In the genomic region with DNA sequence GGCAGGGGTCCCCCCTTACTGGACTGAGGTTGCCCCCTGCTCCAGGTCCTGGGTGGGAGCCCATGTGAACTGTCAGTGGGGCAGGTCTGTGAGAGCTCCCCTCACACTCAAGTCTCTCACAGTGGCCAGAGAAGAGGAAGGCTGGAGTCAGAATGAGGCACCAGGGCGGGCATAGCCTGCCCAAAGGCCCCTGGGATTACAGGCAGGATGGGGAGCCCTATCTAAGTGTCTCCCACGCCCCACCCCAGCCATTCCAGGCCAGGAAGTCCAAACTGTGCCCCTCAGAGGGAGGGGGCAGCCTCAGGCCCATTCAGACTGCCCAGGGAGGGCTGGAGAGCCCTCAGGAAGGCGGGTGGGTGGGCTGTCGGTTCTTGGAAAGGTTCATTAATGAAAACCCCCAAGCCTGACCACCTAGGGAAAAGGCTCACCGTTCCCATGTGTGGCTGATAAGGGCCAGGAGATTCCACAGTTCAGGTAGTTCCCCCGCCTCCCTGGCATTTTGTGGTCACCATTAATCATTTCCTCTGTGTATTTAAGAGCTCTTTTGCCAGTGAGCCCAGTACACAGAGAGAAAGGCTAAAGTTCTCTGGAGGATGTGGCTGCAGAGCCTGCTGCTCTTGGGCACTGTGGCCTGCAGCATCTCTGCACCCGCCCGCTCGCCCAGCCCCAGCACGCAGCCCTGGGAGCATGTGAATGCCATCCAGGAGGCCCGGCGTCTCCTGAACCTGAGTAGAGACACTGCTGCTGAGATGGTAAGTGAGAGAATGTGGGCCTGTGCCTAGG, we compare ENCODE assay signal across 12 cellular contexts. TPM values are rescaled to one million over a fixed set of nuclear protein-coding genes. Genes with fewer than 3 reads are reported as not detected.
DNase-seq lines count a peak whose midpoint lies in the region; ATAC-seq, FAIRE-seq and TF ChIP-seq lines count a peak whose summit lies in the region.
"Had no signal": no experiment of that assay in that cellular context is flagged by ENCODE, and none has a peak within 500 bp of the region (broad histone marks: within the 10 kb centered on the region; RNA-seq: fewer than 3 reads in every experiment).

A gene (plus strand): TSS at position 559 of the 783 bp plus-strand sequence. CDS start 35 bp downstream, at position 594.

- no peak within 1 kb of the TSS for H3K4me2 ChIP-seq in endothelial cell of umbilical vein (ENCODE audit: insufficient read depth, low read length)

- no peak for TF ChIP-seq POLR2A in endothelial cell of umbilical vein (IDR thresholded peaks at IDR 0.05; ENCODE audit: low read depth, low read length)

- peak; percentile 88 for ATAC-seq in RWPE2 (ENCODE audit: low read depth)
- ATAC-seq in HG03469 (IDR thresholded peaks at IDR 0.05; ENCODE audit: unreplicated experiment), result no peak

- H3K9me3 ChIP-seq in RWPE2 (ENCODE audit: severe bottlenecking) (no peaks in the 10 kb centered on the region), endothelial cell of umbilical vein (replicated peaks; ENCODE audit: control insufficient read depth, insufficient read depth, low read length) (no peaks in the 10 kb centered on the region)

- CTCF ChIA-PET in endothelial cell of umbilical vein (lab: Charles Lee), result interaction anchor here (1.0 to 3.0 kb wide), 7 partner anchors 9 to 106 kb away, joined by 3 to 19 read pairs (median 7); no protein-coding TSS in a partner anchor

- H3K9me1 ChIP-seq in endothelial cell of umbilical vein (replicated peaks; ENCODE audit: control insufficient read depth, extremely low read depth, insufficient read depth, low read length), result no peaks in the 10 kb centered on the region

- no peak within 1 kb of the TSS for H3K9ac ChIP-seq in endothelial cell of umbilical vein (replicated peaks; ENCODE audit: extremely low read depth, insufficient read depth, low read length)

- no peaks in the 10 kb centered on the region for H3K27me3 ChIP-seq in RWPE2 (ENCODE audit: insufficient read depth, poor library complexity, severe bottlenecking)
- H3K27me3 ChIP-seq in endothelial cell of umbilical vein (ENCODE audit: control insufficient read depth in 2 of 2, insufficient read depth in 2 of 2, low read length in 2 of 2), result no peaks in the 10 kb centered on the region

- no peak for DNase-seq in T-helper 1 cell
- no peak for DNase-seq in RWPE2 (ENCODE audit: low spot score)
- DNase-seq in endothelial cell of umbilical vein (ENCODE audit: low read depth, low spot score), result peak; percentile 55
- peak; percentile 49 for DNase-seq in stimulated activated CD8-positive, alpha-beta memory T cell treated with anti-CD3 and anti-CD28 coated beads, Interleukin-4, amount 100 ng/mL, for 48 hours
- no peak for DNase-seq in dedifferentiated amniotic fluid mesenchymal stem cell (ENCODE audit: extremely low spot score)
- no peak for DNase-seq in MV-4-11 (lab: John Stamatoyannopoulos, UW)
- DNase-seq: activated gamma-delta T cell had no signal

- H2AFZ ChIP-seq in endothelial cell of umbilical vein (ENCODE audit: low read depth, low read length), result no peak within 1 kb of the TSS

- intact Hi-C loops in T-helper 1 cell treated with Interleukin-12 subunit alpha and Interleukin-12 subunit beta and Interleukin-4 antibody, amounts not matched to agents 30 ng/mL and 1 ng/mL, for 36 hours (cut with micrococcal nuclease), result no loop called here
- intact Hi-C loops in endothelial cell of umbilical vein (cut with micrococcal nuclease), result loop anchor here (1.0 kb wide), 1 partner anchor 13 kb away; no protein-coding TSS in a partner anchor

- H4K20me1 ChIP-seq in endothelial cell of umbilical vein (replicated peaks; ENCODE audit: control insufficient read depth, extremely low read depth, insufficient read depth, low read length), result no peaks in the 10 kb centered on the region

- H3K4me1 ChIP-seq in RWPE2 (ENCODE audit: insufficient read depth, poor library complexity, severe bottlenecking) (peaks cover 31% of the 10 kb centered on the region), endothelial cell of umbilical vein (ENCODE audit: control insufficient read depth, extremely low read depth, insufficient read depth, low read length) (peaks cover 26% of the 10 kb centered on the region)

- FAIRE-seq in endothelial cell of umbilical vein (lab: Jason Lieb, UNC), result peak; percentile 91

- no TSS peak for BruUV-seq in endothelial cell of umbilical vein (replicated peaks; lab: Mats Ljungman, UMichigan)

- H3K79me2 ChIP-seq in endothelial cell of umbilical vein (ENCODE audit: control insufficient read depth, insufficient read depth, low read length), result no peaks in the 10 kb centered on the region

- no peak for TF ChIP-seq CTCF in RWPE2 (IDR thresholded peaks at IDR 0.05; ENCODE audit: poor library complexity, severe bottlenecking)
- no peak for TF ChIP-seq CTCF in endothelial cell of umbilical vein (IDR thresholded peaks at IDR 0.05; ENCODE audit: extremely low read depth in 1 of 2, insufficient read depth in 1 of 2, low read depth in 1 of 2, low read length in 2 of 2)

- dilution Hi-C loops in endothelial cell of umbilical vein (cut with MboI; ENCODE audit: extremely low pct_ligation_motif_present, low sequenced_read_pairs), result no loop called here

- H3K36me3 ChIP-seq in RWPE2 (ENCODE audit: low read depth) (no peaks in the 10 kb centered on the region), endothelial cell of umbilical vein (ENCODE audit: control insufficient read depth in 2 of 2, extremely low read depth in 1 of 2, insufficient read depth in 2 of 2, low read length in 2 of 2) (no peaks in the 10 kb centered on the region)

- POLR2A ChIA-PET in endothelial cell of umbilical vein (lab: Charles Lee), result no interaction called here

- H3K27ac ChIP-seq in RWPE2 (ENCODE audit: poor library complexity, severe bottlenecking) (peak within 1 kb of the TSS; percentile 85), endothelial cell of umbilical vein (ENCODE audit: insufficient read depth, low read depth, low read length) (no peak within 1 kb of the TSS)
- H3K27ac ChIP-seq: SK-N-MC had no signal

- no peak within 1 kb of the TSS for H3K4me3 ChIP-seq in RWPE2 (ENCODE audit: severe bottlenecking)
- no peak within 1 kb of the TSS for H3K4me3 ChIP-seq in endothelial cell of umbilical vein (replicated peaks in 1 of 3; ENCODE audit: insufficient read depth in 1 of 3, low read depth in 1 of 3, low read length in 3 of 3)
- H3K4me3 ChIP-seq: SK-N-MC had no signal

TF ChIP-seq in endothelial cell of umbilical vein, 7 proteins besides CTCF, POLR2A, EP300 and RAD21:
- peak; percentile 22 for TF ChIP-seq POLR2AphosphoS5 (IDR thresholded peaks at IDR 0.05; ENCODE audit: insufficient read depth, low read depth, low read length)
- peak; percentile 66 for TF ChIP-seq GATA2 (IDR thresholded peaks at IDR 0.05; ENCODE audit: insufficient read depth, insufficient read length, low read depth, low read length)
- no peak for TF ChIP-seq MYC (IDR thresholded peaks at IDR 0.05; ENCODE audit: low read depth, low read length)
TF ChIP-seq in endothelial cell of umbilical vein: peak in this region for 2.

RNA-seq across cellular contexts. Expression of the gene that starts here (rescaled TPM):
- total RNA-seq in T-helper 1 cell treated with Interleukin-12 subunit alpha and Interleukin-12 subunit beta and Interleukin-4 antibody, amounts not matched to agents 30 ng/mL and 1 ng/mL, for 36 hours, result 240 and 246 TPM in 2 replicates
- total RNA-seq in endothelial cell of umbilical vein, result not detected in 2 replicates
- polyA plus RNA-seq in endothelial cell of umbilical vein, result not detected in 2 replicates
- polyA plus RNA-seq in endothelial cell of umbilical vein (2011; cell fraction: cytosol; rRNA removed), result 0.08 TPM in 1 of 2 replicates, not detected in the other
- polyA plus RNA-seq in endothelial cell of umbilical vein (2011; cell fraction: nucleus; rRNA removed), result not detected in 2 replicates
- polyA plus RNA-seq in endothelial cell of umbilical vein (2012), result 0.48 TPM in 1 of 2 replicates, not detected in the other
- polyA minus RNA-seq in endothelial cell of umbilical vein, result not detected in 2 replicates
- polyA minus RNA-seq in endothelial cell of umbilical vein (2011; cell fraction: cytosol; rRNA and poly(A)+ RNA removed), result not detected
- polyA minus RNA-seq in endothelial cell of umbilical vein (2011; cell fraction: nucleus; rRNA and poly(A)+ RNA removed), result not detected in 2 replicates
- total RNA-seq: liver had no signal
- polyA plus RNA-seq: AG04450, liver had no signal

Comparison
In these comparisons a context has a peak if more than half of its experiments do, and no peak if none do; other contexts are left out.
1. RNA of the gene that starts here (total RNA-seq): 240 to 246 TPM in T-helper 1 cell treated with Interleukin-12 subunit alpha and Interleukin-12 subunit beta and Interleukin-4 antibody, amounts not matched to agents 30 ng/mL and 1 ng/mL, for 36 hours; not detected in endothelial cell of umbilical vein; every median in the first group is over 100 times any median in the second.
2. Peak in DNase-seq in endothelial cell of umbilical vein; RNA of the gene not detected or under 1 TPM.